13 cellular contexts compared by ENCODE assay signal in the genomic region with DNA sequence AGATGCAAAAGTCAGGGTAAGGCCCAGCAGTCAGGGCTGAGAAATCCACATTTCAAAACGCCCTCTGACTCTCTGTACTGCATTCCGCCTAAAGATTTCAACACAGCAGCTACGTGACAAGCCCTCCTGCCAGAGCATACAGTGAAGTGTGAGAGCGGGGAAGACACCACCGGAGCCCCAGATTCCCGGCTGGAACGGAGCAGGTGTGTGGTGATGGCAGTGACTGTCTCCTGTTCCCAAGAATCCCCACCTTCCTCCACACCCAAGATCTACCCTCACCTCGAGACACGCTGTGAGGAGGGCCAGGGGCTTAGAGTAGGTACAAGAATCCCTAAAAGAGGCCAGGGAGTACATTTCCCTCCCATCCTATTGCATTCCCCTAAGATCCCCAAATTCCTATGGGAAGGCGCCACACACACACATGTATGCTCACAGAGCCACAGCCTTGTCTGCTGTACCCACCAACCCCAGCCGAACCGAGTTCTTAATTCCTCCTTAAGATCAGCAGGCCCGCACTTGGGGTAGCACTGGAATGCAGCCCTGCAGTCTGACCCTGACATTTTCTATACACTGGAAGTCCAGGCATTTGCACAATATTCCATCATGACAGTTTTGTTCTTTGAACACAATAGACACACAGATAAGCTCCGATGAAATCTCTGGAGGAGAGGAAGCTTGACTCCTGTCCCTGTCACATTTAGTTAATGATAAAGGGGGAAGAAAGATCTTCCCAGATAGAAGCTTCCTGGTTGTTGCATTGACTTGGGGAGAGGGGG.
DNase-seq lines count a peak whose midpoint lies in the region; ATAC-seq and TF ChIP-seq lines count a peak whose summit lies in the region.
"Had no signal": no experiment of that assay in that cellular context is flagged by ENCODE, and none has a peak within 500 bp of the region (broad histone marks: within the 10 kb centered on the region; RNA-seq: fewer than 3 reads in every experiment).

No MANE protein-coding gene starts in this region.

- ATAC-seq in activated naive CD8-positive, alpha-beta T cell treated with anti-CD3 and anti-CD28 coated beads, Interleukin-2, amount 10 ng/mL, durations not matched to agents 7 days and 5 days (ENCODE audit: low read depth) = no peak

- H3K9me3 ChIP-seq in spleen = no peaks in the 10 kb centered on the region
- H3K9me3 ChIP-seq: vagina had no signal

- intact Hi-C loops in spleen (cut with DNase I; ENCODE audit: low total_unique reads) = no loop called here

- TF ChIP-seq POLR2A in spleen (IDR thresholded peaks at IDR 0.05) = no peak

- H3K4me3 ChIP-seq in spleen = peak overlapping the region in 2 of 8 donors; percentile 6 to 8
- H3K4me3 ChIP-seq: vagina had no signal

- H3K36me3 Mint-ChIP-seq in activated CD4-positive, alpha-beta T cell treated with anti-CD3 and anti-CD28 coated beads, Interleukin-2, amount 10 ng/mL, durations not matched to agents 7 days and 5 days (ENCODE audit: low read depth) = peaks cover 29% of the 10 kb centered on the region
- H3K36me3 Mint-ChIP-seq in activated naive CD8-positive, alpha-beta T cell treated with anti-CD3 and anti-CD28 coated beads, Interleukin-2, amount 10 ng/mL, durations not matched to agents 7 days and 5 days = peaks cover 29% of the 10 kb centered on the region

- 55 to 74% (median 72%) methylated on average over 14 of the region's 14 CpGs for WGBS in spleen, 5 donors

- no peaks in the 10 kb centered on the region for H3K27me3 Mint-ChIP-seq in activated CD4-positive, alpha-beta T cell treated with anti-CD3 and anti-CD28 coated beads, Interleukin-2, amount 10 ng/mL, durations not matched to agents 7 days and 5 days
- H3K27me3 Mint-ChIP-seq in activated naive CD8-positive, alpha-beta T cell treated with anti-CD3 and anti-CD28 coated beads, Interleukin-2, amount 10 ng/mL, durations not matched to agents 7 days and 5 days = no peaks in the 10 kb centered on the region

- no peak for TF ChIP-seq CTCF in spleen (IDR thresholded peaks at IDR 0.05 in 8 of 11, conservative IDR thresholded peaks at IDR 0.05 in 3 of 11)

- peak overlapping the region; percentile 12 for H3K27ac Mint-ChIP-seq in activated CD4-positive, alpha-beta T cell treated with anti-CD3 and anti-CD28 coated beads, Interleukin-2, amount 10 ng/mL, durations not matched to agents 7 days and 5 days
- H3K27ac Mint-ChIP-seq in activated naive CD8-positive, alpha-beta T cell treated with anti-CD3 and anti-CD28 coated beads, Interleukin-2, amount 10 ng/mL, durations not matched to agents 7 days and 5 days = no peak overlapping the region

- CTCF ChIA-PET in activated CD4-positive, alpha-beta T cell treated with anti-CD3 and anti-CD28 coated beads, Interleukin-2, amount 10 ng/mL, durations not matched to agents 7 days and 5 days (lab: Charles Lee) = interaction anchor here (0.6 kb wide), 1 partner anchor 67 kb away, joined by 3 read pairs; no protein-coding TSS in a partner anchor

- no peak for DNase-seq in activated CD4-positive, alpha-beta T cell treated with anti-CD3 and anti-CD28 coated beads, Interleukin-2, amount 10 ng/mL, durations not matched to agents 7 days and 5 days
- no peak for DNase-seq in activated CD4-positive, alpha-beta T cell treated with anti-CD3 and anti-CD28 coated beads for 4 hours
- no peak for DNase-seq in activated naive CD8-positive, alpha-beta T cell treated with anti-CD3 and anti-CD28 coated beads, Interleukin-2, amount 10 ng/mL, durations not matched to agents 7 days and 5 days
- peak; percentile 29 for DNase-seq in kidney tubule cell (ENCODE audit: low spot score)
- DNase-seq in spleen = no peak
- DNase-seq in iPS-NIHi7 (ENCODE audit: extremely low spot score) = no peak
- no peak for DNase-seq in stimulated activated CD4-positive, alpha-beta T cell treated with anti-CD3 and anti-CD28 coated beads, Interleukin-4, amount 100 ng/mL, for 24 hours
- DNase-seq in SW480 (ENCODE audit: low spot score) = no peak
- DNase-seq: IMR-90, midbrain, NCI-H510A treated with DMSO at 0.1 percent for 48 hours, T1000 had no signal

- H3K36me3 ChIP-seq in spleen = peaks cover 0 to 22% (median 11%) of the 10 kb centered on the region in 6 donors

- H3K27ac ChIP-seq in spleen = peak overlapping the region in 6 of 8 donors; percentile 7 to 58 (median 50)
- H3K27ac ChIP-seq: vagina had no signal

- no peak overlapping the region for H3K4me3 Mint-ChIP-seq in activated CD4-positive, alpha-beta T cell treated with anti-CD3 and anti-CD28 coated beads, Interleukin-2, amount 10 ng/mL, durations not matched to agents 7 days and 5 days
- peak overlapping the region; percentile 40 for H3K4me3 Mint-ChIP-seq in activated naive CD8-positive, alpha-beta T cell treated with anti-CD3 and anti-CD28 coated beads, Interleukin-2, amount 10 ng/mL, durations not matched to agents 7 days and 5 days

- POLR2A ChIA-PET in activated CD4-positive, alpha-beta T cell treated with anti-CD3 and anti-CD28 coated beads, Interleukin-2, amount 10 ng/mL, durations not matched to agents 7 days and 5 days (lab: Charles Lee) = interaction anchor here (0.7 kb wide), 1 partner anchor 55 kb away, joined by 3 read pairs; no protein-coding TSS in a partner anchor
- POLR2A ChIA-PET in activated naive CD8-positive, alpha-beta T cell treated with anti-CD3 and anti-CD28 coated beads, Interleukin-2, amount 10 ng/mL, durations not matched to agents 7 days and 5 days (lab: Charles Lee) = no interaction called here

- H3K4me1 ChIP-seq in spleen = peaks cover 48 to 99% (median 67%) of the 10 kb centered on the region in 6 donors

- peaks cover 5% of the 10 kb centered on the region for H3K9me3 Mint-ChIP-seq in activated CD4-positive, alpha-beta T cell treated with anti-CD3 and anti-CD28 coated beads, Interleukin-2, amount 10 ng/mL, durations not matched to agents 7 days and 5 days
- H3K9me3 Mint-ChIP-seq in activated naive CD8-positive, alpha-beta T cell treated with anti-CD3 and anti-CD28 coated beads, Interleukin-2, amount 10 ng/mL, durations not matched to agents 7 days and 5 days = peaks cover 1% of the 10 kb centered on the region

- peaks cover 65% of the 10 kb centered on the region for H3K4me1 Mint-ChIP-seq in activated CD4-positive, alpha-beta T cell treated with anti-CD3 and anti-CD28 coated beads, Interleukin-2, amount 10 ng/mL, durations not matched to agents 7 days and 5 days
- peaks cover 52% of the 10 kb centered on the region for H3K4me1 Mint-ChIP-seq in activated naive CD8-positive, alpha-beta T cell treated with anti-CD3 and anti-CD28 coated beads, Interleukin-2, amount 10 ng/mL, durations not matched to agents 7 days and 5 days

- H3K27me3 ChIP-seq in spleen (replicated peaks in 1 of 7) = no peaks in the 10 kb centered on the region
- H3K27me3 ChIP-seq: vagina had no signal
